In genomic region chr11:848988-849824, GRCh38 we compare ENCODE assay signal across 1 cellular context.
TF ChIP-seq lines count a peak whose summit lies in the region.

No MANE protein-coding gene starts in this region.

TF ChIP-seq in IMR-90, 13 proteins besides CTCF, POLR2A, EP300 and RAD21:
- no peak for TF ChIP-seq MAFK (IDR thresholded peaks at IDR 0.05; ENCODE audit: low read depth, low read length)
- TF ChIP-seq MAZ (IDR thresholded peaks at IDR 0.05; ENCODE audit: borderline replicate concordance, low read depth, low read length), result 0 out of 2 replicates have a peak, but pooled peaks have one; percentile 6
TF ChIP-seq in IMR-90: peak in this region for 1.
